1 cellular context compared by ENCODE assay signal in the genomic region with DNA sequence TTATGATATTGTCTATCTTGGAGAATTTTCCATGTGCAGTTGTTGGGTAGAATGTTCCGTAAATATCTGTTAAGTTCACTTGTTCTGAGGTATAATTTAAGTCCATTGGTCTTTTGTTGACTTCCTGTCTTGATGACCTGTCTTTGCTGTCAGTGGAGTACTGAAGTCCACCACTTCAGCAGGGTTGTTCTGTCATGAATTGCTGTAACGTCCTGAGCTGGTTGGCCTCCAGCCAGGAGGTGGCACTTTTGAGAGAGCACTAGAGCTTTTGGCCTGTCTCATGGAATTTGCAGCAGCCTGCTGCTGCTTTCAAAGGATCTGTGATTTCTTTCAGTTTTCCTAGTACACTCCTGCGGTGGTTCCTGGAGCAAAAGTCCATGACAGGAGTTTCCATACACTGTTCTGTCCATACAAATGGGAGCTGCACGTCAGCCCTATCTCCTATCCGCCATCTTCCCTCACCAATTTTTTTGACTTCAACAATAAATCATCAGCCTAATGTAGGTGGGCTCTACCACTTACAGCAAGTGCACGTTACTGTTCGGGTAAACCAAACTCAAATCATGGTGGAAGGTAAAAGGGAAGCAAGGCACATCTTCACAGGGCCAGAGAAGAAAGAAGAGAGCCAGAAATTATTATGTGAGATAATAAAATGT.
TF ChIP-seq lines count a peak whose summit lies in the region.

No MANE protein-coding gene starts in this region.

TF ChIP-seq in K562, 482 proteins besides CTCF, POLR2A, EP300 and RAD21 (continued from another document):
- TF ChIP-seq PRDM10 (IDR thresholded peaks at IDR 0.05; ENCODE audit: partially characterized antibody) (peak; percentile 34), JUND (IDR thresholded peaks at IDR 0.05; ENCODE audit: borderline replicate concordance, low read depth, low read length) (no peak), JUND (tag; IDR thresholded peaks at IDR 0.05; ENCODE audit: borderline replicate concordance, low read depth, low read length) (0 out of 3 replicates have a peak, but pooled peaks have one; percentile 16), EZH2 (IDR thresholded peaks at IDR 0.05; ENCODE audit: borderline replicate concordance, low read depth, low read length) (no peak), MEIS2 (IDR thresholded peaks at IDR 0.05; ENCODE audit: partially characterized antibody) (peak; percentile 58), CC2D1A (IDR thresholded peaks at IDR 0.05) (peak; percentile 14; the same call in 1 of the 2 replicates), ATF1 (CRISPR knock-in tag; IDR thresholded peaks at IDR 0.05) (no peak), ATF1 (tag; IDR thresholded peaks at IDR 0.05) (0 out of 2 replicates have a peak, but pooled peaks have one; percentile 39), MAFF (IDR thresholded peaks at IDR 0.05; ENCODE audit: low read length) (no peak), ZNF282 (CRISPR knock-in tag; IDR thresholded peaks at IDR 0.05) (no peak), PKNOX1 (IDR thresholded peaks at IDR 0.05) (peak; percentile 45), TAL1 (IDR thresholded peaks at IDR 0.05) (no peak), ZNF280A (IDR thresholded peaks at IDR 0.05; ENCODE audit: low read depth, partially characterized antibody) (no peak), ZNF140 (CRISPR knock-in tag; IDR thresholded peaks at IDR 0.05) (no peak), NFIC (IDR thresholded peaks at IDR 0.05) (peak; percentile 76)
- TF ChIP-seq, protein P1, sequence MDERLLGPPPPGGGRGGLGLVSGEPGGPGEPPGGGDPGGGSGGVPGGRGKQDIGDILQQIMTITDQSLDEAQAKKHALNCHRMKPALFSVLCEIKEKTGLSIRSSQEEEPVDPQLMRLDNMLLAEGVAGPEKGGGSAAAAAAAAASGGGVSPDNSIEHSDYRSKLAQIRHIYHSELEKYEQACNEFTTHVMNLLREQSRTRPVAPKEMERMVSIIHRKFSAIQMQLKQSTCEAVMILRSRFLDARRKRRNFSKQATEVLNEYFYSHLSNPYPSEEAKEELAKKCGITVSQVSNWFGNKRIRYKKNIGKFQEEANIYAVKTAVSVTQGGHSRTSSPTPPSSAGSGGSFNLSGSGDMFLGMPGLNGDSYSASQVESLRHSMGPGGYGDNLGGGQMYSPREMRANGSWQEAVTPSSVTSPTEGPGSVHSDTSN (CRISPR knock-in tag; IDR thresholded peaks at IDR 0.05; ENCODE audit: low read depth): no peak
- TF ChIP-seq, protein P1 (tag; conservative IDR thresholded peaks at IDR 0.05; ENCODE audit: low read depth): peak; percentile 74
